15 cellular contexts compared by ENCODE assay signal in the genomic region with DNA sequence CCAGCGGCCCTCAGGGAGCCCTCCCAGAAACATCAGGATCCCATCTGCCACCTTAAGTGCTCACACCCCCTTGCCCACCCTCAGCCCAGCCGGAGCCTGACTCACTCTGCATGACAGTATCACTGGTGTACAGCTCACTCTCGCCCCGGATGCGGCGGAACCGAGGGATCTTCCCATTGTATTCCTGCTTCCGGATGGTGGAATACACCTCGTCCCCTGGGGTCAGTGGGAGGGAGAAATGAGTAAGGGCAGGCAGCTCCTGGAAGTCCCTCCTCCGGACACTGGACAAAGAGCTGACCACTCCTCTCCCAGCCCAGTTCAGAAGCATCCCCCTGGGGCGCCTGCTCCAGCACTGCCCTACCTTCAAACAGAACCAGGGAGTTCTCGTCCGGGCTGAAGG. TPM values are rescaled to one million over a fixed set of nuclear protein-coding genes. Genes with fewer than 3 reads are reported as not detected.
A peak's percentile ranks its signal among the peaks of the same experiment; 100 is the strongest.
DNase-seq lines count a peak whose midpoint lies in the region; TF ChIP-seq lines count a peak whose summit lies in the region.
"Had no signal": no experiment of that assay in that cellular context is flagged by ENCODE, and none has a peak within 500 bp of the region (broad histone marks: within the 10 kb centered on the region; RNA-seq: fewer than 3 reads in every experiment).

No MANE protein-coding gene starts in this region.

- H3K36me3 ChIP-seq in brain microvascular endothelial cell (replicated peaks), result peaks cover 45% of the 10 kb centered on the region
- no peaks in the 10 kb centered on the region for H3K36me3 ChIP-seq in SK-N-SH (replicated peaks in 1 of 2; ENCODE audit: control insufficient read depth in 1 of 2, insufficient read depth in 2 of 2, low read length in 1 of 2)

- H3K9me2 ChIP-seq in SK-N-SH, result no peaks in the 10 kb centered on the region

- CTCF ChIA-PET in SK-N-SH (lab: Yijun Ruan, JAX), result interaction anchor here (1.0 to 2.0 kb wide), 2 partner anchors 41 to 43 kb away, joined by 5 to 6 read pairs; no protein-coding TSS in a partner anchor

- H3K9me3 Mint-ChIP-seq in HFFc6, result no peaks in the 10 kb centered on the region
- H3K9me3 Mint-ChIP-seq: CD4-positive, alpha-beta memory T cell had no signal

- no peak for TF ChIP-seq RAD21 in SK-N-SH (IDR thresholded peaks at IDR 0.05; ENCODE audit: low read length)

- no peaks in the 10 kb centered on the region for H3K79me2 ChIP-seq in SK-N-SH (ENCODE audit: insufficient read depth)

- H3K9me3 ChIP-seq in SK-N-SH, result no peaks in the 10 kb centered on the region

- H3K27ac ChIP-seq in brain microvascular endothelial cell (peak overlapping the region; percentile 13), SK-N-SH (ENCODE audit: low read depth in 2 of 2, low read length in 1 of 2) (no peak overlapping the region)

- H3K27ac Mint-ChIP-seq in HFFc6, result peak overlapping the region; percentile 80
- H3K27ac Mint-ChIP-seq: CD4-positive, alpha-beta memory T cell had no signal

- POLR2A ChIA-PET in SK-N-SH (lab: Yijun Ruan, JAX), result no interaction called here

- H2AFZ ChIP-seq in SK-N-SH (ENCODE audit: low read depth), result no peak overlapping the region

- H3K36me3 Mint-ChIP-seq in HFFc6 (ENCODE audit: low read depth), result peaks cover 33% of the 10 kb centered on the region

- peaks cover 6 to 25% of the 10 kb centered on the region in 2 experiments; a peak in 2 of 4 replicates for H3K4me1 ChIP-seq in SK-N-SH (ENCODE audit: control insufficient read depth in 1 of 2, insufficient read depth in 2 of 2, low read depth in 1 of 2, low read length in 1 of 2)

- 61% methylated on average over 9 of the region's 13 CpGs for WGBS in SK-N-SH (ENCODE audit: low lambda C conversion rate)

- H3K4me1 Mint-ChIP-seq in HFFc6 (ENCODE audit: low read depth), result peaks cover 95% of the 10 kb centered on the region

- DNase-seq in AG10803 (ENCODE audit: low read depth), result peak; percentile 68
- DNase-seq in HFFc6, result peak; percentile 82
- peak; percentile 59 for DNase-seq in brain microvascular endothelial cell
- DNase-seq in myocyte (ENCODE audit: low read depth), result peak; percentile 68
- no peak for DNase-seq in NCI-H1048 (lab: John Stamatoyannopoulos, UW)
- no peak for DNase-seq in DMS79 (lab: John Stamatoyannopoulos, UW)
- no peak for DNase-seq in NCI-H1694 (lab: John Stamatoyannopoulos, UW)
- no peak for DNase-seq in SK-N-SH
- DNase-seq: activated CD8-positive, alpha-beta memory T cell treated with anti-CD3 and anti-CD28 coated beads for 24 hours; CD4-positive, alpha-beta memory T cell; Karpas-422; NCI-H2107; retina had no signal

- H3K27me3 Mint-ChIP-seq in HFFc6 (ENCODE audit: insufficient read depth), result peaks cover 5% of the 10 kb centered on the region
- H3K27me3 Mint-ChIP-seq: activated naive CD8-positive, alpha-beta T cell; CD4-positive, alpha-beta memory T cell had no signal

- H3K27me3 ChIP-seq in brain microvascular endothelial cell (replicated peaks) (no peaks in the 10 kb centered on the region), SK-N-SH (ENCODE audit: insufficient read depth) (no peaks in the 10 kb centered on the region)

- H3K4me3 ChIP-seq in AG10803 (ENCODE audit: low read length), result no peak overlapping the region
- H3K4me3 ChIP-seq in brain microvascular endothelial cell (ENCODE audit: low read depth, low read length), result no peak overlapping the region
- H3K4me3 ChIP-seq in SK-N-SH (ENCODE audit: low read depth in 2 of 2, low read length in 1 of 2), result no peak overlapping the region

- no peak overlapping the region for H3K4me2 ChIP-seq in SK-N-SH

- TF ChIP-seq CTCF in AG10803 (conservative IDR thresholded peaks at IDR 0.05; ENCODE audit: low read length) (no peak), HFFc6 (IDR thresholded peaks at IDR 0.05) (no peak), brain microvascular endothelial cell (IDR thresholded peaks at IDR 0.05; ENCODE audit: low read depth, low read length, missing control alignments) (no peak), SK-N-SH (IDR thresholded peaks at IDR 0.05) (no peak)

- H3K4me3 Mint-ChIP-seq in HFFc6, result peak overlapping the region; percentile 75
- H3K4me3 Mint-ChIP-seq: CD4-positive, alpha-beta memory T cell had no signal

- H3K9ac ChIP-seq in SK-N-SH, result no peak overlapping the region

- H3F3A ChIP-seq in SK-N-SH (replicated peaks; ENCODE audit: insufficient read depth), result no peaks in the 10 kb centered on the region

- TF ChIP-seq EP300 in SK-N-SH (IDR thresholded peaks at IDR 0.05; ENCODE audit: borderline replicate concordance in 1 of 2, low read depth in 1 of 2, low read length in 1 of 2), result no peak

- in situ Hi-C loops in brain microvascular endothelial cell (cut with HindIII; ENCODE audit: low pct_ligation_motif_present, low sequenced_read_pairs), result no loop called here

- no peaks in the 10 kb centered on the region for H4K20me1 ChIP-seq in SK-N-SH (ENCODE audit: insufficient read depth)

TF ChIP-seq in SK-N-SH, 30 proteins besides CTCF, POLR2A, EP300 and RAD21:
- TF ChIP-seq RFX5 (IDR thresholded peaks at IDR 0.05; ENCODE audit: low read length) (no peak), RXRA (IDR thresholded peaks at IDR 0.05; ENCODE audit: borderline replicate concordance, low read depth) (no peak), RCOR1 (IDR thresholded peaks at IDR 0.05; ENCODE audit: low read length) (no peak), GATA2 (CRISPR knock-in tag; IDR thresholded peaks at IDR 0.05) (no peak), NRF1 (IDR thresholded peaks at IDR 0.05; ENCODE audit: low read depth, low read length) (no peak), TAF1 (IDR thresholded peaks at IDR 0.05; ENCODE audit: borderline replicate concordance, low read depth, low read length) (no peak), TEAD4 (IDR thresholded peaks at IDR 0.05; ENCODE audit: borderline replicate concordance, insufficient read depth) (no peak), FOXM1 (IDR thresholded peaks at IDR 0.05; ENCODE audit: low read depth) (no peak)
- TF ChIP-seq, protein P1, sequence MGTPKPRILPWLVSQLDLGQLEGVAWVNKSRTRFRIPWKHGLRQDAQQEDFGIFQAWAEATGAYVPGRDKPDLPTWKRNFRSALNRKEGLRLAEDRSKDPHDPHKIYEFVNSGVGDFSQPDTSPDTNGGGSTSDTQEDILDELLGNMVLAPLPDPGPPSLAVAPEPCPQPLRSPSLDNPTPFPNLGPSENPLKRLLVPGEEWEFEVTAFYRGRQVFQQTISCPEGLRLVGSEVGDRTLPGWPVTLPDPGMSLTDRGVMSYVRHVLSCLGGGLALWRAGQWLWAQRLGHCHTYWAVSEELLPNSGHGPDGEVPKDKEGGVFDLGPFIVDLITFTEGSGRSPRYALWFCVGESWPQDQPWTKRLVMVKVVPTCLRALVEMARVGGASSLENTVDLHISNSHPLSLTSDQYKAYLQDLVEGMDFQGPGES (IDR thresholded peaks at IDR 0.05; ENCODE audit: low read depth, low read length), result no peak
- TF ChIP-seq, protein P2, sequence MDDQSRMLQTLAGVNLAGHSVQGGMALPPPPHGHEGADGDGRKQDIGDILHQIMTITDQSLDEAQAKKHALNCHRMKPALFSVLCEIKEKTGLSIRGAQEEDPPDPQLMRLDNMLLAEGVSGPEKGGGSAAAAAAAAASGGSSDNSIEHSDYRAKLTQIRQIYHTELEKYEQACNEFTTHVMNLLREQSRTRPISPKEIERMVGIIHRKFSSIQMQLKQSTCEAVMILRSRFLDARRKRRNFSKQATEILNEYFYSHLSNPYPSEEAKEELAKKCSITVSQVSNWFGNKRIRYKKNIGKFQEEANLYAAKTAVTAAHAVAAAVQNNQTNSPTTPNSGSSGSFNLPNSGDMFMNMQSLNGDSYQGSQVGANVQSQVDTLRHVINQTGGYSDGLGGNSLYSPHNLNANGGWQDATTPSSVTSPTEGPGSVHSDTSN (IDR thresholded peaks at IDR 0.05), result no peak
- TF ChIP-seq, protein P3, sequence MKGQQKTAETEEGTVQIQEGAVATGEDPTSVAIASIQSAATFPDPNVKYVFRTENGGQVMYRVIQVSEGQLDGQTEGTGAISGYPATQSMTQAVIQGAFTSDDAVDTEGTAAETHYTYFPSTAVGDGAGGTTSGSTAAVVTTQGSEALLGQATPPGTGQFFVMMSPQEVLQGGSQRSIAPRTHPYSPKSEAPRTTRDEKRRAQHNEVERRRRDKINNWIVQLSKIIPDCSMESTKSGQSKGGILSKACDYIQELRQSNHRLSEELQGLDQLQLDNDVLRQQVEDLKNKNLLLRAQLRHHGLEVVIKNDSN (IDR thresholded peaks at IDR 0.05; ENCODE audit: borderline replicate concordance, low read depth), result no peak

RNA-seq across cellular contexts. Expression of a gene that starts 16.5 kb away (rescaled TPM):
- total RNA-seq in HFFc6 (2021; fragmentation: NEBNext Ultra II Directional; extraction: Animal tissue kit (Norgen Biotek cat#: 25700)), result 100 to 1,000 TPM; 115 to 196 (median 129) TPM
- total RNA-seq in myocyte, result 9.5 and 11.4 TPM in 2 replicates
- 65.2 TPM for polyA plus RNA-seq in myocyte (2012)
- 0.80 and 1.3 TPM in 2 replicates for polyA plus RNA-seq in SK-N-SH (2012; rRNA removed)
- polyA plus RNA-seq in SK-N-SH (2012; cell fraction: cytosol; rRNA removed), result 0.50 and 0.92 TPM in 2 replicates
- polyA plus RNA-seq in SK-N-SH (2012; cell fraction: nucleus; rRNA removed), result 1.1 and 1.3 TPM in 2 replicates

RNA-seq across cellular contexts. Expression of a gene that starts 43.7 kb away (rescaled TPM):
- total RNA-seq in HFFc6 (2021; fragmentation: NEBNext Ultra II Directional; extraction: Animal tissue kit (Norgen Biotek cat#: 25700)), result 10 to 100 TPM; 50.9 to 68.0 (median 60.1) TPM
- 44.4 and 63.2 TPM in 2 replicates for total RNA-seq in myocyte
- 55.1 TPM for polyA plus RNA-seq in myocyte (2012)
- 81.1 and 89.7 TPM in 2 replicates for polyA plus RNA-seq in SK-N-SH (2012; rRNA removed)
- polyA plus RNA-seq in SK-N-SH (2012; cell fraction: cytosol; rRNA removed), result 60.5 and 70.6 TPM in 2 replicates
- polyA plus RNA-seq in SK-N-SH (2012; cell fraction: nucleus; rRNA removed), result 33.2 and 36.5 TPM in 2 replicates

RNA-seq across cellular contexts. Expression of a gene that starts 49.8 kb away (rescaled TPM):
- total RNA-seq in HFFc6 (2021; fragmentation: NEBNext Ultra II Directional; extraction: Animal tissue kit (Norgen Biotek cat#: 25700)), result under 1 TPM in 4 of 6 experiments, not detected in 2; 0.12 to 0.17 (median 0.14) TPM
- total RNA-seq in myocyte, result not detected in 2 replicates
- 0.10 TPM for polyA plus RNA-seq in myocyte (2012)
- 0.08 TPM in 1 of 2 replicates, not detected in the other for polyA plus RNA-seq in SK-N-SH (2012; rRNA removed)
- polyA plus RNA-seq in SK-N-SH (2012; cell fraction: cytosol; rRNA removed), result 0.03 TPM in 1 of 2 replicates, not detected in the other
- polyA plus RNA-seq in SK-N-SH (2012; cell fraction: nucleus; rRNA removed), result not detected in 2 replicates
- total RNA-seq: CD4-positive, alpha-beta memory T cell; T-helper 2 cell treated with Interferon-gamma antibody and Interleukin-4, amounts not matched to agents 100 ng/mL and 5 ng/mL, for 36 hours had no signal
- polyA plus RNA-seq: CD4-positive, alpha-beta memory T cell had no signal

Comparison
In these comparisons a context has a peak if more than half of its experiments do, and no peak if none do; other contexts are left out.
1. DNase-seq: peak in AG10803 (single experiment), HFFc6 (single experiment), brain microvascular endothelial cell (single experiment) and myocyte (single experiment); none in NCI-H1048 (single experiment), DMS79 (single experiment), NCI-H1694 (single experiment) and SK-N-SH (single experiment).